In the genomic region with DNA sequence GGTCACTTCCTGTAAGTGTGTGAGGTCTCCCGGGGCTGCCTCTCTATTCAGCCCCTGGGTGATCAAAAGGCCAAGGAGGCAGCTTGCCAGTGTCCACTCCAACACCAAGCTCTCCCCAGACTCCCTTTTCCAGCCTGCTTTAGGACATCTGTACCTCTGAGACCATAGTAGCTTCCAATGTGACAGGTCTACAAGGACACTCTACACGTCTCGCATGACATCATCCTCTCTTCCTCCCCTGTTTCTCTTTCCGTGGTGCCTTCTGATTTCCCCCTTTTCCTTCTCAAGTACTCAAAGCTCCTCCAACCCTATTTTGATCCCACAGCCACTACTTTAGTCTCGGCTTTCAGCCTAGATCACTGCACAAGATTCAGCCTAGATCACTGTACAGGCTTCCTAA, we compare ENCODE assay signal across 8 cellular contexts. TPM values are rescaled to one million over a fixed set of nuclear protein-coding genes. Genes with fewer than 3 reads are reported as not detected.
DNase-seq lines count a peak whose midpoint lies in the region; ATAC-seq, FAIRE-seq and TF ChIP-seq lines count a peak whose summit lies in the region.
"Had no signal": no experiment of that assay in that cellular context is flagged by ENCODE, and none has a peak within 500 bp of the region (broad histone marks: within the 10 kb centered on the region; RNA-seq: fewer than 3 reads in every experiment).

No MANE protein-coding gene starts in this region.

- TF ChIP-seq CTCF in HEK293 (tag by site-specific recombination; IDR thresholded peaks at IDR 0.05): no peak
- TF ChIP-seq CTCF in activated B cell treated with CpG ODN at 0.5 μM for 24 hours (IDR thresholded peaks at IDR 0.05): no peak

- peaks cover 5% of the 10 kb centered on the region; the same call in 1 of the 2 replicates for H3K4me1 ChIP-seq in HEK293 (ENCODE audit: control insufficient read depth, insufficient read depth, low read length)
- peaks cover 8% of the 10 kb centered on the region for H3K4me1 ChIP-seq in iPS-15b (ENCODE audit: control insufficient read depth, insufficient read depth, low read length)

- POLR2A ChIA-PET in HEK293 (lab: Yijun Ruan, JAX) (interaction anchor here (0.6 to 2.1 kb wide), 6 partner anchors 9 to 309 kb away, joined by 3 to 11 read pairs (median 4); no protein-coding TSS in a partner anchor), activated B cell treated with CpG ODN at 0.5 μM for 24 hours (lab: Charles Lee) (interaction anchor here (0.6 to 3.0 kb wide), 11 partner anchors 11 to 1885 kb away, joined by 3 to 17 read pairs (median 6); a partner anchor contains a TSS)

- H3K9me3 ChIP-seq in HEK293 (ENCODE audit: control insufficient read depth, insufficient read depth, low read depth, low read length): no peaks in the 10 kb centered on the region
- no peaks in the 10 kb centered on the region for H3K9me3 ChIP-seq in iPS-15b (ENCODE audit: control insufficient read depth, insufficient read depth, low read length)
- H3K9me3 ChIP-seq: SK-N-SH had no signal

- H3K27ac ChIP-seq in HEK293 (ENCODE audit: extremely low read depth, low read depth, low read length) (no peak overlapping the region), skin epidermis (peak overlapping the region in 7 of 21 experiments; percentile 1 to 78 (median 72))

- no peak for FAIRE-seq in HTR-8/SVneo (lab: Jason Lieb, UNC)

- peaks cover 79% of the 10 kb centered on the region for H3K27me3 ChIP-seq in iPS-15b (ENCODE audit: control insufficient read depth, insufficient read depth, low read length)

- ATAC-seq in activated B cell treated with CpG ODN at 0.5 μM for 24 hours (ENCODE audit: low read depth) (no peak), GM19467 (IDR thresholded peaks at IDR 0.05; ENCODE audit: unreplicated experiment) (no peak), GM19324 (IDR thresholded peaks at IDR 0.05; ENCODE audit: low FRiP score, unreplicated experiment) (no peak)

- H3K9me3 Mint-ChIP-seq in activated B cell treated with CpG ODN at 0.5 μM for 24 hours: no peaks in the 10 kb centered on the region

- peaks cover 43% of the 10 kb centered on the region for H3K4me1 Mint-ChIP-seq in activated B cell treated with CpG ODN at 0.5 μM for 24 hours

- no peak overlapping the region for H3K9ac ChIP-seq in iPS-15b (ENCODE audit: low read depth, low read length)
- H3K9ac ChIP-seq: SK-N-SH had no signal

- CTCF ChIA-PET in HEK293 (lab: Yijun Ruan, JAX): interaction anchor here (0.7 to 8.9 kb wide), 8 partner anchors 13 to 99 kb away, joined by 3 to 127 read pairs (median 7); no protein-coding TSS in a partner anchor
- CTCF ChIA-PET in activated B cell treated with CpG ODN at 0.5 μM for 24 hours (lab: Charles Lee): interaction anchor here (1.0 to 4.1 kb wide), 6 partner anchors 13 to 99 kb away, joined by 3 to 34 read pairs (median 8); no protein-coding TSS in a partner anchor

- DNase-seq in activated B cell treated with CpG ODN at 0.5 μM for 24 hours: no peak
- DNase-seq in HTR-8/SVneo (ENCODE audit: insufficient read length, low spot score): no peak

- peak overlapping the region; percentile 97 for H3K4me3 Mint-ChIP-seq in activated B cell treated with CpG ODN at 0.5 μM for 24 hours

- H3K4me3 ChIP-seq in HEK293 (ENCODE audit: low read depth, low read length) (no peak overlapping the region), iPS-15b (ENCODE audit: low read depth, low read length) (peak overlapping the region; percentile 64), skin epidermis (peak overlapping the region in 4 of 7 experiments; percentile 70 to 74 (median 72))

- intact Hi-C loops in activated B cell treated with CpG ODN at 0.5 μM for 24 hours (cut with micrococcal nuclease): loop anchor here (5.0 kb wide), 2 partner anchors 78 to 117 kb away; a partner anchor contains a TSS

- H3K27me3 Mint-ChIP-seq in activated B cell treated with CpG ODN at 0.5 μM for 24 hours: no peaks in the 10 kb centered on the region

- H3K36me3 ChIP-seq in HEK293 (ENCODE audit: control insufficient read depth in 2 of 2, insufficient read depth in 1 of 2, low read length in 2 of 2) (peaks cover 5 to 15% of the 10 kb centered on the region in 2 experiments; a peak in 2 of 3 replicates), iPS-15b (ENCODE audit: control insufficient read depth, insufficient read depth, low read length) (no peaks in the 10 kb centered on the region)

- H3K36me3 Mint-ChIP-seq in activated B cell treated with CpG ODN at 0.5 μM for 24 hours (ENCODE audit: low read depth): peaks cover 10% of the 10 kb centered on the region

- peak overlapping the region; percentile 76 for H3K27ac Mint-ChIP-seq in activated B cell treated with CpG ODN at 0.5 μM for 24 hours

TF ChIP-seq in HEK293, 187 proteins besides CTCF, POLR2A, EP300 and RAD21 (continues in another document):
- TF ChIP-seq, protein P1, sequence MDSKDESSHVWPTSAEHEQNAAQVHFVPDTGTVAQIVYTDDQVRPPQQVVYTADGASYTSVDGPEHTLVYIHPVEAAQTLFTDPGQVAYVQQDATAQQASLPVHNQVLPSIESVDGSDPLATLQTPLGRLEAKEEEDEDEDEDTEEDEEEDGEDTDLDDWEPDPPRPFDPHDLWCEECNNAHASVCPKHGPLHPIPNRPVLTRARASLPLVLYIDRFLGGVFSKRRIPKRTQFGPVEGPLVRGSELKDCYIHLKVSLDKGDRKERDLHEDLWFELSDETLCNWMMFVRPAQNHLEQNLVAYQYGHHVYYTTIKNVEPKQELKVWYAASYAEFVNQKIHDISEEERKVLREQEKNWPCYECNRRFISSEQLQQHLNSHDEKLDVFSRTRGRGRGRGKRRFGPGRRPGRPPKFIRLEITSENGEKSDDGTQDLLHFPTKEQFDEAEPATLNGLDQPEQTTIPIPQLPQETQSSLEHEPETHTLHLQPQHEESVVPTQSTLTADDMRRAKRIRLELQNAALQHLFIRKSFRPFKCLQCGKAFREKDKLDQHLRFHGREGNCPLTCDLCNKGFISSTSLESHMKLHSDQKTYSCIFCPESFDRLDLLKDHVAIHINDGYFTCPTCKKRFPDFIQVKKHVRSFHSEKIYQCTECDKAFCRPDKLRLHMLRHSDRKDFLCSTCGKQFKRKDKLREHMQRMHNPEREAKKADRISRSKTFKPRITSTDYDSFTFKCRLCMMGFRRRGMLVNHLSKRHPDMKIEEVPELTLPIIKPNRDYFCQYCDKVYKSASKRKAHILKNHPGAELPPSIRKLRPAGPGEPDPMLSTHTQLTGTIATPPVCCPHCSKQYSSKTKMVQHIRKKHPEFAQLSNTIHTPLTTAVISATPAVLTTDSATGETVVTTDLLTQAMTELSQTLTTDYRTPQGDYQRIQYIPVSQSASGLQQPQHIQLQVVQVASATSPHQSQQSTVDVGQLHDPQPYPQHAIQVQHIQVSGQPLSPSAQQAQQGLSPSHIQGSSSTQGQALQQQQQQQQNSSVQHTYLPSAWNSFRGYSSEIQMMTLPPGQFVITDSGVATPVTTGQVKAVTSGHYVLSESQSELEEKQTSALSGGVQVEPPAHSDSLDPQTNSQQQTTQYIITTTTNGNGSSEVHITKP (tag by site-specific recombination; IDR thresholded peaks at IDR 0.05): peak; percentile 97
- TF ChIP-seq, protein P2, sequence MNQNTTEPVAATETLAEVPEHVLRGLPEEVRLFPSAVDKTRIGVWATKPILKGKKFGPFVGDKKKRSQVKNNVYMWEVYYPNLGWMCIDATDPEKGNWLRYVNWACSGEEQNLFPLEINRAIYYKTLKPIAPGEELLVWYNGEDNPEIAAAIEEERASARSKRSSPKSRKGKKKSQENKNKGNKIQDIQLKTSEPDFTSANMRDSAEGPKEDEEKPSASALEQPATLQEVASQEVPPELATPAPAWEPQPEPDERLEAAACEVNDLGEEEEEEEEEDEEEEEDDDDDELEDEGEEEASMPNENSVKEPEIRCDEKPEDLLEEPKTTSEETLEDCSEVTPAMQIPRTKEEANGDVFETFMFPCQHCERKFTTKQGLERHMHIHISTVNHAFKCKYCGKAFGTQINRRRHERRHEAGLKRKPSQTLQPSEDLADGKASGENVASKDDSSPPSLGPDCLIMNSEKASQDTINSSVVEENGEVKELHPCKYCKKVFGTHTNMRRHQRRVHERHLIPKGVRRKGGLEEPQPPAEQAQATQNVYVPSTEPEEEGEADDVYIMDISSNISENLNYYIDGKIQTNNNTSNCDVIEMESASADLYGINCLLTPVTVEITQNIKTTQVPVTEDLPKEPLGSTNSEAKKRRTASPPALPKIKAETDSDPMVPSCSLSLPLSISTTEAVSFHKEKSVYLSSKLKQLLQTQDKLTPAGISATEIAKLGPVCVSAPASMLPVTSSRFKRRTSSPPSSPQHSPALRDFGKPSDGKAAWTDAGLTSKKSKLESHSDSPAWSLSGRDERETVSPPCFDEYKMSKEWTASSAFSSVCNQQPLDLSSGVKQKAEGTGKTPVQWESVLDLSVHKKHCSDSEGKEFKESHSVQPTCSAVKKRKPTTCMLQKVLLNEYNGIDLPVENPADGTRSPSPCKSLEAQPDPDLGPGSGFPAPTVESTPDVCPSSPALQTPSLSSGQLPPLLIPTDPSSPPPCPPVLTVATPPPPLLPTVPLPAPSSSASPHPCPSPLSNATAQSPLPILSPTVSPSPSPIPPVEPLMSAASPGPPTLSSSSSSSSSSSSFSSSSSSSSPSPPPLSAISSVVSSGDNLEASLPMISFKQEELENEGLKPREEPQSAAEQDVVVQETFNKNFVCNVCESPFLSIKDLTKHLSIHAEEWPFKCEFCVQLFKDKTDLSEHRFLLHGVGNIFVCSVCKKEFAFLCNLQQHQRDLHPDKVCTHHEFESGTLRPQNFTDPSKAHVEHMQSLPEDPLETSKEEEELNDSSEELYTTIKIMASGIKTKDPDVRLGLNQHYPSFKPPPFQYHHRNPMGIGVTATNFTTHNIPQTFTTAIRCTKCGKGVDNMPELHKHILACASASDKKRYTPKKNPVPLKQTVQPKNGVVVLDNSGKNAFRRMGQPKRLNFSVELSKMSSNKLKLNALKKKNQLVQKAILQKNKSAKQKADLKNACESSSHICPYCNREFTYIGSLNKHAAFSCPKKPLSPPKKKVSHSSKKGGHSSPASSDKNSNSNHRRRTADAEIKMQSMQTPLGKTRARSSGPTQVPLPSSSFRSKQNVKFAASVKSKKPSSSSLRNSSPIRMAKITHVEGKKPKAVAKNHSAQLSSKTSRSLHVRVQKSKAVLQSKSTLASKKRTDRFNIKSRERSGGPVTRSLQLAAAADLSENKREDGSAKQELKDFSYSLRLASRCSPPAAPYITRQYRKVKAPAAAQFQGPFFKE (tag by site-specific recombination; IDR thresholded peaks at IDR 0.05; ENCODE audit: borderline replicate concordance): no peak
- TF ChIP-seq MYNN (tag by site-specific recombination; IDR thresholded peaks at IDR 0.05; ENCODE audit: borderline replicate concordance) (no peak), ZNF560 (tag by site-specific recombination; IDR thresholded peaks at IDR 0.05; ENCODE audit: borderline replicate concordance) (no peak), MZF1 (tag by site-specific recombination; IDR thresholded peaks at IDR 0.05; ENCODE audit: borderline replicate concordance) (no peak), ZNF341 (tag by site-specific recombination; IDR thresholded peaks at IDR 0.05; ENCODE audit: low read depth) (no peak), ZNF501 (tag by site-specific recombination; IDR thresholded peaks at IDR 0.05) (no peak), ZNF2 (tag by site-specific recombination; IDR thresholded peaks at IDR 0.05) (no peak), ZNF394 (tag by site-specific recombination; IDR thresholded peaks at IDR 0.05; ENCODE audit: borderline replicate concordance) (peak; percentile 8; the same call in 1 of the 2 replicates)

RNA-seq across cellular contexts. Expression of a gene that starts 26.4 kb away (rescaled TPM):
- 726 and 736 TPM in 2 replicates for total RNA-seq in activated B cell treated with CpG ODN at 0.5 μM for 24 hours
